Comparison of ENCODE assay signal across 8 cellular contexts in genomic region chr14:102362545-102363181, GRCh38. TPM values are rescaled to one million over a fixed set of nuclear protein-coding genes. Genes with fewer than 3 reads are reported as not detected.
DNase-seq lines count a peak whose midpoint lies in the region; ATAC-seq and TF ChIP-seq lines count a peak whose summit lies in the region.

Gene CINP, minus strand, starts transcription at chr14:102362890. Its CDS starts 39 bp downstream, at chr14:102362851.
Gene TECPR2, plus strand, starts transcription at chr14:102362941. Its CDS starts 13,781 bp downstream, at chr14:102376722.

- peak; percentile 90 for ATAC-seq in HG03432 (IDR thresholded peaks at IDR 0.05; ENCODE audit: unreplicated experiment)

- peak; percentile 91 for TF ChIP-seq POLR2A in GM19193 (IDR thresholded peaks at IDR 0.05; ENCODE audit: extremely low read depth, insufficient read depth, insufficient read length)

- no peaks in the 10 kb centered on the region for H3K36me3 ChIP-seq in kidney epithelial cell (ENCODE audit: control insufficient read depth, insufficient read depth, low read length)

- DNase-seq in AML-193 (lab: John Stamatoyannopoulos, UW): peak; percentile 88 to 91
- peak; percentile 96 for DNase-seq in NCI-H510A (lab: John Stamatoyannopoulos, UW)
- DNase-seq in activated CD4-positive, alpha-beta T cell treated with anti-CD3 and anti-CD28 coated beads for 1 hour: peak; percentile 92
- DNase-seq in cerebellum (ENCODE audit: low spot score): peak; percentile 97
- DNase-seq in kidney epithelial cell (ENCODE audit: low read depth): peak; percentile 88
- DNase-seq in stimulated activated CD4-positive, alpha-beta T cell treated with anti-CD3 and anti-CD28 coated beads, Interleukin-15, amount 100 ng/mL, for 24 hours: peak; percentile 98

- TF ChIP-seq CTCF in kidney epithelial cell (IDR thresholded peaks at IDR 0.05; ENCODE audit: insufficient read depth, low read length, poor library complexity, severe bottlenecking): no peak

- H3K4me3 ChIP-seq in kidney epithelial cell (ENCODE audit: low read depth, low read length): peak within 1 kb of the TSS; percentile 91

- H3K27me3 ChIP-seq in kidney epithelial cell (ENCODE audit: control insufficient read depth, insufficient read depth, low read length): no peaks in the 10 kb centered on the region

RNA-seq across cellular contexts. Expression of gene CINP, which starts in this region (rescaled TPM):
- 21.3 TPM for total RNA-seq in cerebellum
- total RNA-seq in kidney epithelial cell: 32.6 and 33.7 TPM in 2 replicates

RNA-seq across cellular contexts. Expression of gene TECPR2, which starts in this region (rescaled TPM):
- total RNA-seq in cerebellum (12.8 TPM), kidney epithelial cell (16.6 and 16.9 TPM in 2 replicates)

Comparison
In these comparisons a context has a peak if more than half of its experiments do, and no peak if none do; other contexts are left out.
1. Peak in every context shown above with its lines: DNase-seq, ATAC-seq and H3K4me3 ChIP-seq.